Comparison of ENCODE assay signal across 10 cellular contexts in genomic region chr6:15264902-15265761, GRCh38. TPM values are rescaled to one million over a fixed set of nuclear protein-coding genes. Genes with fewer than 3 reads are reported as not detected.
DNase-seq lines count a peak whose midpoint lies in the region; ATAC-seq and TF ChIP-seq lines count a peak whose summit lies in the region.
"Had no signal": no experiment of that assay in that cellular context is flagged by ENCODE, and none has a peak within 500 bp of the region (broad histone marks: within the 10 kb centered on the region; RNA-seq: fewer than 3 reads in every experiment).

No MANE protein-coding gene starts in this region.

- H4K20me1 ChIP-seq in MM.1S (ENCODE audit: insufficient read depth, low read length), result no peaks in the 10 kb centered on the region; the same call in 1 of the 2 replicates

- peak overlapping the region; percentile 51 for H3K4me2 ChIP-seq in MM.1S (ENCODE audit: low read depth, low read length)

- peaks cover 0 to 13% (median 8%) of the 10 kb centered on the region in 5 donors for H3K36me3 Mint-ChIP-seq in naive thymus-derived CD4-positive, alpha-beta T cell

- H3K27ac ChIP-seq in MM.1S (ENCODE audit: low read length) (peak overlapping the region; percentile 11; the same call in 1 of the 2 replicates), ectodermal cell (ENCODE audit: insufficient read depth, low read depth, low read length, poor library complexity, severe bottlenecking) (peak overlapping the region; percentile 69), Peyer's patch (no peak overlapping the region)
- H3K27ac ChIP-seq in naive thymus-derived CD4-positive, alpha-beta T cell (ENCODE audit: low read depth, low read length), result no peak overlapping the region

- POLR2A ChIA-PET in naive thymus-derived CD4-positive, alpha-beta T cell (lab: Charles Lee), result interaction anchor here (0.9 to 1.1 kb wide), 4 partner anchors 12 to 20 kb away, joined by 3 to 6 read pairs (median 4); partner anchors contain the start of gene JARID2

- peaks cover 5% of the 10 kb centered on the region; the same call in 1 of the 2 replicates for H3F3A ChIP-seq in MM.1S (ENCODE audit: insufficient read depth, low read length)

- TF ChIP-seq POLR2A in Peyer's patch (IDR thresholded peaks at IDR 0.05), result no peak

- no peaks in the 10 kb centered on the region for H3K9me2 ChIP-seq in MM.1S (replicated peaks; ENCODE audit: insufficient read depth, low read length)

- peak overlapping the region in 4 of 9 donors; percentile 1 to 71 (median 39) for H3K27ac Mint-ChIP-seq in naive thymus-derived CD4-positive, alpha-beta T cell

- H3K4me1 ChIP-seq in MM.1S (ENCODE audit: low read length) (peaks cover 46% of the 10 kb centered on the region), ectodermal cell (ENCODE audit: control insufficient read depth, insufficient read depth, low read length) (peaks cover 56% of the 10 kb centered on the region), Peyer's patch (peaks cover 0 to 54% (median 20%) of the 10 kb centered on the region in 4 donors)
- H3K4me1 ChIP-seq in naive thymus-derived CD4-positive, alpha-beta T cell (ENCODE audit: control insufficient read depth in 2 of 2, insufficient read depth in 2 of 2, low read length in 2 of 2), result peaks cover 13 to 52% of the 10 kb centered on the region in 2 donors

- H3K4me3 ChIP-seq in MM.1S (ENCODE audit: low read length) (no peak overlapping the region), ectodermal cell (ENCODE audit: insufficient read depth, low read depth, low read length) (no peak overlapping the region), Peyer's patch (no peak overlapping the region)
- no peak overlapping the region for H3K4me3 ChIP-seq in naive thymus-derived CD4-positive, alpha-beta T cell (ENCODE audit: low read length)

- H3K4me3 Mint-ChIP-seq in naive thymus-derived CD4-positive, alpha-beta T cell, result peak overlapping the region; percentile 26 to 79 (median 68)

- no peak for TF ChIP-seq CTCF in MM.1S (IDR thresholded peaks at IDR 0.05; ENCODE audit: low read length)
- TF ChIP-seq CTCF in Peyer's patch (IDR thresholded peaks at IDR 0.05), result no peak

- DNase-seq in C1 segment of cervical spinal cord (lab: John Stamatoyannopoulos, UW), result peak in 9 of 14 donors; percentile 31 to 82 (median 50)
- DNase-seq in MM.1S, result no peak
- no peak for DNase-seq in naive thymus-derived CD4-positive, alpha-beta T cell
- DNase-seq in stimulated activated CD4-positive, alpha-beta T cell treated with anti-CD3 and anti-CD28 coated beads, Interleukin-4, amount 100 ng/mL, for 24 hours, result no peak
- DNase-seq in Peyer's patch, result no peak
- no peak for DNase-seq in NCI-H2107 (lab: John Stamatoyannopoulos, UW)
- no peak for DNase-seq in NCI-H1092 (lab: John Stamatoyannopoulos, UW)
- DNase-seq: aorta; stimulated activated CD4-positive, alpha-beta T cell treated with anti-CD3 and anti-CD28 coated beads, Interleukin-12 subunit alpha, Interleukin-12 subunit beta, amount 100 ng/mL, for 4 hours had no signal

- H3K9me3 ChIP-seq in MM.1S (replicated peaks; ENCODE audit: insufficient read depth, low read length) (no peaks in the 10 kb centered on the region), ectodermal cell (ENCODE audit: control insufficient read depth, low read length) (no peaks in the 10 kb centered on the region), Peyer's patch (no peaks in the 10 kb centered on the region)
- H3K9me3 ChIP-seq in naive thymus-derived CD4-positive, alpha-beta T cell (ENCODE audit: control insufficient read depth in 2 of 3, low read length in 3 of 3), result no peaks in the 10 kb centered on the region

- peaks cover 99% of the 10 kb centered on the region for H3K79me2 ChIP-seq in MM.1S (ENCODE audit: low read length)

- H3K9me3 Mint-ChIP-seq in naive thymus-derived CD4-positive, alpha-beta T cell, result peaks cover 0 to 2% (median 0%) of the 10 kb centered on the region in 11 donors

- no peaks in the 10 kb centered on the region; the same call in 1 of the 2 replicates for H3K36me3 ChIP-seq in MM.1S (replicated peaks; ENCODE audit: insufficient read depth, low read length)
- H3K36me3 ChIP-seq in ectodermal cell (ENCODE audit: control insufficient read depth, insufficient read depth, low read length), result no peaks in the 10 kb centered on the region
- no peaks in the 10 kb centered on the region for H3K36me3 ChIP-seq in naive thymus-derived CD4-positive, alpha-beta T cell (ENCODE audit: control insufficient read depth in 2 of 3, insufficient read depth in 3 of 3, low read length in 3 of 3)
- H3K36me3 ChIP-seq in Peyer's patch, result no peaks in the 10 kb centered on the region

- no peaks in the 10 kb centered on the region for H3K27me3 Mint-ChIP-seq in naive thymus-derived CD4-positive, alpha-beta T cell

- CTCF ChIA-PET in naive thymus-derived CD4-positive, alpha-beta T cell (lab: Charles Lee), result interaction anchor here (0.6 to 0.7 kb wide), 4 partner anchors 13 to 1547 kb away, joined by 3 to 4 read pairs (median 3); no protein-coding TSS in a partner anchor

- intact Hi-C loops in naive thymus-derived CD4-positive, alpha-beta T cell (cut with micrococcal nuclease), result loop anchor here (1.0 to 5.0 kb wide), 3 partner anchors 16 to 37 kb away; no protein-coding TSS in a partner anchor

- H2AFZ ChIP-seq in MM.1S (ENCODE audit: low read length), result no peak overlapping the region

- WGBS in ectodermal cell, 2 experiments, result 11 to 14% methylated on average over 6 to 7 of the region's 7 CpGs

- peaks cover 81 to 98% (median 90%) of the 10 kb centered on the region in 7 donors for H3K4me1 Mint-ChIP-seq in naive thymus-derived CD4-positive, alpha-beta T cell

- H3K27me3 ChIP-seq in MM.1S (replicated peaks; ENCODE audit: insufficient read depth, low read length), result no peaks in the 10 kb centered on the region
- no peaks in the 10 kb centered on the region for H3K27me3 ChIP-seq in ectodermal cell (ENCODE audit: control insufficient read depth, insufficient read depth, low read length, poor library complexity, severe bottlenecking)
- H3K27me3 ChIP-seq in naive thymus-derived CD4-positive, alpha-beta T cell (ENCODE audit: control insufficient read depth in 2 of 2, insufficient read depth in 2 of 2, low read length in 2 of 2), result no peaks in the 10 kb centered on the region
- H3K27me3 ChIP-seq in Peyer's patch, result no peaks in the 10 kb centered on the region

- no peak for ATAC-seq in naive thymus-derived CD4-positive, alpha-beta T cell

- no peak overlapping the region for H3K9ac ChIP-seq in MM.1S (ENCODE audit: low read length)

RNA-seq across cellular contexts. Expression of gene JARID2, which starts 19.3 kb away (rescaled TPM):
- polyA plus RNA-seq in ectodermal cell (2013, experiment 1 of 4), result 51.0 TPM
- polyA plus RNA-seq in ectodermal cell (2013, experiment 2 of 4), result 55.7 TPM
- polyA plus RNA-seq in ectodermal cell (2013, experiment 3 of 4), result 38.3 TPM
- 43.5 TPM for polyA plus RNA-seq in ectodermal cell (2013, experiment 4 of 4)
- 10 to 100 TPM; 23.4 to 39.6 (median 29.9) TPM for total RNA-seq in naive thymus-derived CD4-positive, alpha-beta T cell
- polyA plus RNA-seq in naive thymus-derived CD4-positive, alpha-beta T cell, result 10 to 100 TPM in 1 of 2 donors, 1 to 10 TPM in 1; 6.9 to 13.9 TPM
- total RNA-seq in Peyer's patch, result 10 to 100 TPM; 12.1 to 33.8 (median 17.0) TPM

Comparison
In these comparisons a context has a peak if more than half of its experiments do, and no peak if none do; other contexts are left out.
1. DNase-seq: peak in C1 segment of cervical spinal cord (9 of 14); none in MM.1S (single experiment), naive thymus-derived CD4-positive, alpha-beta T cell (0 of 9), stimulated activated CD4-positive, alpha-beta T cell treated with anti-CD3 and anti-CD28 coated beads, Interleukin-4, amount 100 ng/mL, for 24 hours (single experiment), Peyer's patch (0 of 3), NCI-H2107 (single experiment) and NCI-H1092 (single experiment).
2. H3K27ac ChIP-seq: peak in MM.1S (single experiment) and ectodermal cell (single experiment); none in naive thymus-derived CD4-positive, alpha-beta T cell (single experiment) and Peyer's patch (0 of 4).